ENCODE assay signal across 1 cellular context in the genomic region with DNA sequence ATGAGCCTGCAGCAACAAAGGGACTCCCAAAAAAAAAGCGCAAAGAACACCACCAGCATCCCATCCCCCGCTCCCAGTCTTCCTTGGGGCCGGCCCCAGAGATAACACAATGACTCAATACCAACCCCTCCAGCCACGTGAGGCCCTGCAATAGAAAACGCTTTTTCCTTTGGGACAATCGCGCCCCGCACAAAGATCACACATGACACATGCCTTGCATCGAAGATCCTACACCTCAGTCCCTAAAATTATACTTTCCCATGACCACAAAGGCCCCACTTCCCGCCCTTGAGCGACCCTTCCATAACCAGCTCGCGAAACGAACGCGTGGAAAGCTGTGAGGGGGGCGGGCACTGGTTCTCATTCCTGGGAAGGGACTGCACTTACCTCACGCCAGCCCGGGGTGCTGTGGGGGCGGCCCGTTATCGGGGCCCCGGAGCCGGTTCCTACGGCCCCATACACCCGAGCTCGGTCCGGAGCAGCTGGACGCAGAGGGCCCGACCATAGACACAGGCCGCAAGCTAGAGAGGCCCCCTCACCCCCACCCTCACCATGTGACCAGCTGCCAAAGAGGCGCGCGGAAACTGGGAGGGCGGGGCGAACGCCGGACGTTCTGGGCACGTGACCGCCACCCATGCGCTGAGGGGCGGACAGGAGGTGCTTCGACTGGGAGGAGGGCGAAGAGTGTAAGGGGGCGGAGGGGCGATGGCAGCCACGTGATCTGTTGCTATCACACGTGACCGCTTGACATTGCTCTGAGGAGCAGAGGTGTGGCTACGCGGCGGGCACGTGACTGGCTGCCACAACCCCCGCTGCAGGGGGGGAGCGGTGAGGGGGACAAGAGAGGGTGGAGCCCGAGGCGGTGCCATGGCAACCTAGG.
TF ChIP-seq lines count a peak whose summit lies in the region.

A gene (minus strand): TSS at position 523 of the 880 bp plus-strand sequence. CDS start 593 bp downstream, outside the sequence.

TF ChIP-seq in K562, 482 proteins besides CTCF, POLR2A, EP300 and RAD21 (continued from another document):
- TF ChIP-seq, protein P1, sequence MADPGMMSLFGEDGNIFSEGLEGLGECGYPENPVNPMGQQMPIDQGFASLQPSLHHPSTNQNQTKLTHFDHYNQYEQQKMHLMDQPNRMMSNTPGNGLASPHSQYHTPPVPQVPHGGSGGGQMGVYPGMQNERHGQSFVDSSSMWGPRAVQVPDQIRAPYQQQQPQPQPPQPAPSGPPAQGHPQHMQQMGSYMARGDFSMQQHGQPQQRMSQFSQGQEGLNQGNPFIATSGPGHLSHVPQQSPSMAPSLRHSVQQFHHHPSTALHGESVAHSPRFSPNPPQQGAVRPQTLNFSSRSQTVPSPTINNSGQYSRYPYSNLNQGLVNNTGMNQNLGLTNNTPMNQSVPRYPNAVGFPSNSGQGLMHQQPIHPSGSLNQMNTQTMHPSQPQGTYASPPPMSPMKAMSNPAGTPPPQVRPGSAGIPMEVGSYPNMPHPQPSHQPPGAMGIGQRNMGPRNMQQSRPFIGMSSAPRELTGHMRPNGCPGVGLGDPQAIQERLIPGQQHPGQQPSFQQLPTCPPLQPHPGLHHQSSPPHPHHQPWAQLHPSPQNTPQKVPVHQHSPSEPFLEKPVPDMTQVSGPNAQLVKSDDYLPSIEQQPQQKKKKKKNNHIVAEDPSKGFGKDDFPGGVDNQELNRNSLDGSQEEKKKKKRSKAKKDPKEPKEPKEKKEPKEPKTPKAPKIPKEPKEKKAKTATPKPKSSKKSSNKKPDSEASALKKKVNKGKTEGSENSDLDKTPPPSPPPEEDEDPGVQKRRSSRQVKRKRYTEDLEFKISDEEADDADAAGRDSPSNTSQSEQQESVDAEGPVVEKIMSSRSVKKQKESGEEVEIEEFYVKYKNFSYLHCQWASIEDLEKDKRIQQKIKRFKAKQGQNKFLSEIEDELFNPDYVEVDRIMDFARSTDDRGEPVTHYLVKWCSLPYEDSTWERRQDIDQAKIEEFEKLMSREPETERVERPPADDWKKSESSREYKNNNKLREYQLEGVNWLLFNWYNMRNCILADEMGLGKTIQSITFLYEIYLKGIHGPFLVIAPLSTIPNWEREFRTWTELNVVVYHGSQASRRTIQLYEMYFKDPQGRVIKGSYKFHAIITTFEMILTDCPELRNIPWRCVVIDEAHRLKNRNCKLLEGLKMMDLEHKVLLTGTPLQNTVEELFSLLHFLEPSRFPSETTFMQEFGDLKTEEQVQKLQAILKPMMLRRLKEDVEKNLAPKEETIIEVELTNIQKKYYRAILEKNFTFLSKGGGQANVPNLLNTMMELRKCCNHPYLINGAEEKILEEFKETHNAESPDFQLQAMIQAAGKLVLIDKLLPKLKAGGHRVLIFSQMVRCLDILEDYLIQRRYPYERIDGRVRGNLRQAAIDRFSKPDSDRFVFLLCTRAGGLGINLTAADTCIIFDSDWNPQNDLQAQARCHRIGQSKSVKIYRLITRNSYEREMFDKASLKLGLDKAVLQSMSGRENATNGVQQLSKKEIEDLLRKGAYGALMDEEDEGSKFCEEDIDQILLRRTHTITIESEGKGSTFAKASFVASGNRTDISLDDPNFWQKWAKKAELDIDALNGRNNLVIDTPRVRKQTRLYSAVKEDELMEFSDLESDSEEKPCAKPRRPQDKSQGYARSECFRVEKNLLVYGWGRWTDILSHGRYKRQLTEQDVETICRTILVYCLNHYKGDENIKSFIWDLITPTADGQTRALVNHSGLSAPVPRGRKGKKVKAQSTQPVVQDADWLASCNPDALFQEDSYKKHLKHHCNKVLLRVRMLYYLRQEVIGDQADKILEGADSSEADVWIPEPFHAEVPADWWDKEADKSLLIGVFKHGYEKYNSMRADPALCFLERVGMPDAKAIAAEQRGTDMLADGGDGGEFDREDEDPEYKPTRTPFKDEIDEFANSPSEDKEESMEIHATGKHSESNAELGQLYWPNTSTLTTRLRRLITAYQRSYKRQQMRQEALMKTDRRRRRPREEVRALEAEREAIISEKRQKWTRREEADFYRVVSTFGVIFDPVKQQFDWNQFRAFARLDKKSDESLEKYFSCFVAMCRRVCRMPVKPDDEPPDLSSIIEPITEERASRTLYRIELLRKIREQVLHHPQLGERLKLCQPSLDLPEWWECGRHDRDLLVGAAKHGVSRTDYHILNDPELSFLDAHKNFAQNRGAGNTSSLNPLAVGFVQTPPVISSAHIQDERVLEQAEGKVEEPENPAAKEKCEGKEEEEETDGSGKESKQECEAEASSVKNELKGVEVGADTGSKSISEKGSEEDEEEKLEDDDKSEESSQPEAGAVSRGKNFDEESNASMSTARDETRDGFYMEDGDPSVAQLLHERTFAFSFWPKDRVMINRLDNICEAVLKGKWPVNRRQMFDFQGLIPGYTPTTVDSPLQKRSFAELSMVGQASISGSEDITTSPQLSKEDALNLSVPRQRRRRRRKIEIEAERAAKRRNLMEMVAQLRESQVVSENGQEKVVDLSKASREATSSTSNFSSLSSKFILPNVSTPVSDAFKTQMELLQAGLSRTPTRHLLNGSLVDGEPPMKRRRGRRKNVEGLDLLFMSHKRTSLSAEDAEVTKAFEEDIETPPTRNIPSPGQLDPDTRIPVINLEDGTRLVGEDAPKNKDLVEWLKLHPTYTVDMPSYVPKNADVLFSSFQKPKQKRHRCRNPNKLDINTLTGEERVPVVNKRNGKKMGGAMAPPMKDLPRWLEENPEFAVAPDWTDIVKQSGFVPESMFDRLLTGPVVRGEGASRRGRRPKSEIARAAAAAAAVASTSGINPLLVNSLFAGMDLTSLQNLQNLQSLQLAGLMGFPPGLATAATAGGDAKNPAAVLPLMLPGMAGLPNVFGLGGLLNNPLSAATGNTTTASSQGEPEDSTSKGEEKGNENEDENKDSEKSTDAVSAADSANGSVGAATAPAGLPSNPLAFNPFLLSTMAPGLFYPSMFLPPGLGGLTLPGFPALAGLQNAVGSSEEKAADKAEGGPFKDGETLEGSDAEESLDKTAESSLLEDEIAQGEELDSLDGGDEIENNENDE (IDR thresholded peaks at IDR 0.05; ENCODE audit: low read depth, low read length) = no peak
- TF ChIP-seq, protein P2, sequence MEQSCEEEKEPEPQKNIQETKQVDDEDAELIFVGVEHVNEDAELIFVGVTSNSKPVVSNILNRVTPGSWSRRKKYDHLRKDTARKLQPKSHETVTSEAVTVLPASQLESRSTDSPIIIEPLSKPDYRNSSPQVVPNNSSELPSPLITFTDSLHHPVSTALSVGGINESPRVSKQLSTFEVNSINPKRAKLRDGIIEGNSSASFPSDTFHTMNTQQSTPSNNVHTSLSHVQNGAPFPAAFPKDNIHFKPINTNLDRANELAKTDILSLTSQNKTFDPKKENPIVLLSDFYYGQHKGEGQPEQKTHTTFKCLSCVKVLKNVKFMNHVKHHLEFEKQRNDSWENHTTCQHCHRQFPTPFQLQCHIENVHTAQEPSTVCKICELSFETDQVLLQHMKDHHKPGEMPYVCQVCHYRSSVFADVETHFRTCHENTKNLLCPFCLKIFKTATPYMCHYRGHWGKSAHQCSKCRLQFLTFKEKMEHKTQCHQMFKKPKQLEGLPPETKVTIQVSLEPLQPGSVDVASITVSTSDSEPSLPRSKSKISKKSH (CRISPR knock-in tag; IDR thresholded peaks at IDR 0.05) = no peak
- 0 out of 2 replicates have a peak, but pooled peaks have one; percentile 35 for TF ChIP-seq ZC3H4 (CRISPR knock-in tag; IDR thresholded peaks at IDR 0.05; ENCODE audit: borderline replicate concordance)
- no peak for TF ChIP-seq ZNF354B (CRISPR knock-in tag; IDR thresholded peaks at IDR 0.05)
- peak; percentile 94 for TF ChIP-seq FOS (IDR thresholded peaks at IDR 0.05; ENCODE audit: extremely low read depth, insufficient read length)
- TF ChIP-seq XRCC5 (IDR thresholded peaks at IDR 0.05; ENCODE audit: low read depth, low read length) = peak; percentile 68; the same call in 1 of the 2 replicates
- TF ChIP-seq ELF4 (CRISPR knock-in tag; IDR thresholded peaks at IDR 0.05) = no peak
- TF ChIP-seq MYBL2 (IDR thresholded peaks at IDR 0.05; ENCODE audit: low read depth) = no peak
- no peak for TF ChIP-seq MYBL2 (CRISPR knock-in tag; IDR thresholded peaks at IDR 0.05; ENCODE audit: borderline replicate concordance)
TF ChIP-seq in K562: peak in this region for 219.
